In the genomic region with DNA sequence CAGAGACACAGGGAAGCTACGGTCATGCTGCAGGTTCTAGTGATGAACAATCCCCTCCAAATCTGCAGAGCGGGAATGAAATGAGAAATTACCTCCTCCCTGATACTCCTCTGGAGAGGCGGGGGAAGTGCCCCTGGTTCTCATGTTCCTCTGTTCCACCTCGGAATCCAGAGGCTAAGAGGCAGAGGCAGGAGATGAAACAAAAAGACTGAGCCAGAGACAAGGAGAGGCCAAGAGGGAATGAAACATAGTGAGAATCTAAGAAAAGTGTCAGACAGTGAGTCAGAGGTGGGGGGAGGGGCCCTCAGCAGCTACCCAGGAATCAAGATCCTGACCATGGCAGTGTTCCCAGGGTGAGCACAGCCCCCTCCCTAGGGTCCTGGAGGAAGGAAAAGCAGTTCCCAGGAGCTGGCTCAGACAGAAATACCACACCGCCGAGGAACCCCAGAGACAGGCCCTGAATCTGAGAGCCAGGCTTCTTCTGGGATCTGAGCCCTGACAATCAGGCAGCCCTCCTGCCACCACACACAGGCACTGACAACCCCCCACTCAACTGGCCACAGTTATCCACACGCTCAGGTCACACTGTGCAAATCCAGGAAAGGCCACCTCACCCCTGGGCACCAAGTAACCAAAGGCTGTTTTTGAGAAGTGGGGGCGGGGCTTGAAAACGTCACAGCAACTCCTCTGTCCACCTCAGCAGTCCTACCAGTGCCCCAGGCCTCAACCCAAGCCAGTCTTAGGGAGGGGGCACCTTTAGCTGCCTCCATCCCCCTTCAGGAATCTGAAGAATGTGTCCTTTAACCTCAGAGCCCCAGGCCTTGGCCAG, we compare ENCODE assay signal across 1 cellular context.
TF ChIP-seq lines count a peak whose summit lies in the region.

No MANE protein-coding gene starts in this region.

TF ChIP-seq in K562, 482 proteins besides CTCF, POLR2A, EP300 and RAD21 (continued from another document and continues in another):
- TF ChIP-seq, protein P1, sequence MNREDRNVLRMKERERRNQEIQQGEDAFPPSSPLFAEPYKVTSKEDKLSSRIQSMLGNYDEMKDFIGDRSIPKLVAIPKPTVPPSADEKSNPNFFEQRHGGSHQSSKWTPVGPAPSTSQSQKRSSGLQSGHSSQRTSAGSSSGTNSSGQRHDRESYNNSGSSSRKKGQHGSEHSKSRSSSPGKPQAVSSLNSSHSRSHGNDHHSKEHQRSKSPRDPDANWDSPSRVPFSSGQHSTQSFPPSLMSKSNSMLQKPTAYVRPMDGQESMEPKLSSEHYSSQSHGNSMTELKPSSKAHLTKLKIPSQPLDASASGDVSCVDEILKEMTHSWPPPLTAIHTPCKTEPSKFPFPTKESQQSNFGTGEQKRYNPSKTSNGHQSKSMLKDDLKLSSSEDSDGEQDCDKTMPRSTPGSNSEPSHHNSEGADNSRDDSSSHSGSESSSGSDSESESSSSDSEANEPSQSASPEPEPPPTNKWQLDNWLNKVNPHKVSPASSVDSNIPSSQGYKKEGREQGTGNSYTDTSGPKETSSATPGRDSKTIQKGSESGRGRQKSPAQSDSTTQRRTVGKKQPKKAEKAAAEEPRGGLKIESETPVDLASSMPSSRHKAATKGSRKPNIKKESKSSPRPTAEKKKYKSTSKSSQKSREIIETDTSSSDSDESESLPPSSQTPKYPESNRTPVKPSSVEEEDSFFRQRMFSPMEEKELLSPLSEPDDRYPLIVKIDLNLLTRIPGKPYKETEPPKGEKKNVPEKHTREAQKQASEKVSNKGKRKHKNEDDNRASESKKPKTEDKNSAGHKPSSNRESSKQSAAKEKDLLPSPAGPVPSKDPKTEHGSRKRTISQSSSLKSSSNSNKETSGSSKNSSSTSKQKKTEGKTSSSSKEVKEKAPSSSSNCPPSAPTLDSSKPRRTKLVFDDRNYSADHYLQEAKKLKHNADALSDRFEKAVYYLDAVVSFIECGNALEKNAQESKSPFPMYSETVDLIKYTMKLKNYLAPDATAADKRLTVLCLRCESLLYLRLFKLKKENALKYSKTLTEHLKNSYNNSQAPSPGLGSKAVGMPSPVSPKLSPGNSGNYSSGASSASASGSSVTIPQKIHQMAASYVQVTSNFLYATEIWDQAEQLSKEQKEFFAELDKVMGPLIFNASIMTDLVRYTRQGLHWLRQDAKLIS (CRISPR knock-in tag; IDR thresholded peaks at IDR 0.05), result 0 out of 2 replicates have a peak, but pooled peaks have one; percentile 49
- TF ChIP-seq, protein P2, sequence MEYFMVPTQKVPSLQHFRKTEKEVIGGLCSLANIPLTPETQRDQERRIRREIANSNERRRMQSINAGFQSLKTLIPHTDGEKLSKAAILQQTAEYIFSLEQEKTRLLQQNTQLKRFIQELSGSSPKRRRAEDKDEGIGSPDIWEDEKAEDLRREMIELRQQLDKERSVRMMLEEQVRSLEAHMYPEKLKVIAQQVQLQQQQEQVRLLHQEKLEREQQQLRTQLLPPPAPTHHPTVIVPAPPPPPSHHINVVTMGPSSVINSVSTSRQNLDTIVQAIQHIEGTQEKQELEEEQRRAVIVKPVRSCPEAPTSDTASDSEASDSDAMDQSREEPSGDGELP (CRISPR knock-in tag; IDR thresholded peaks at IDR 0.05; ENCODE audit: borderline replicate concordance), result no peak
- TF ChIP-seq CHD4 (IDR thresholded peaks at IDR 0.05; ENCODE audit: insufficient read depth, insufficient replicate concordance, low read depth, low read length, poor library complexity, severe bottlenecking), result no peak
- 0 out of 2 replicates have a peak, but pooled peaks have one; percentile 40 for TF ChIP-seq HDGF (IDR thresholded peaks at IDR 0.05)
- TF ChIP-seq, protein P3, sequence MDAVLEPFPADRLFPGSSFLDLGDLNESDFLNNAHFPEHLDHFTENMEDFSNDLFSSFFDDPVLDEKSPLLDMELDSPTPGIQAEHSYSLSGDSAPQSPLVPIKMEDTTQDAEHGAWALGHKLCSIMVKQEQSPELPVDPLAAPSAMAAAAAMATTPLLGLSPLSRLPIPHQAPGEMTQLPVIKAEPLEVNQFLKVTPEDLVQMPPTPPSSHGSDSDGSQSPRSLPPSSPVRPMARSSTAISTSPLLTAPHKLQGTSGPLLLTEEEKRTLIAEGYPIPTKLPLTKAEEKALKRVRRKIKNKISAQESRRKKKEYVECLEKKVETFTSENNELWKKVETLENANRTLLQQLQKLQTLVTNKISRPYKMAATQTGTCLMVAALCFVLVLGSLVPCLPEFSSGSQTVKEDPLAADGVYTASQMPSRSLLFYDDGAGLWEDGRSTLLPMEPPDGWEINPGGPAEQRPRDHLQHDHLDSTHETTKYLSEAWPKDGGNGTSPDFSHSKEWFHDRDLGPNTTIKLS (IDR thresholded peaks at IDR 0.05; ENCODE audit: borderline replicate concordance, low read depth), result no peak
- TF ChIP-seq CC2D1A (IDR thresholded peaks at IDR 0.05), result no peak
- TF ChIP-seq ZNF133 (CRISPR knock-in tag; IDR thresholded peaks at IDR 0.05), result no peak
- TF ChIP-seq ZNF124 (CRISPR knock-in tag; IDR thresholded peaks at IDR 0.05), result no peak
- TF ChIP-seq ZC3H11A (IDR thresholded peaks at IDR 0.05; ENCODE audit: low read depth, low read length), result no peak
- no peak for TF ChIP-seq GTF2A2 (tag; IDR thresholded peaks at IDR 0.05)
- no peak for TF ChIP-seq BMI1 (IDR thresholded peaks at IDR 0.05; ENCODE audit: low read length)
- no peak for TF ChIP-seq ETS2 (tag; IDR thresholded peaks at IDR 0.05; ENCODE audit: borderline replicate concordance, poor library complexity, severe bottlenecking)
- TF ChIP-seq, protein P4, sequence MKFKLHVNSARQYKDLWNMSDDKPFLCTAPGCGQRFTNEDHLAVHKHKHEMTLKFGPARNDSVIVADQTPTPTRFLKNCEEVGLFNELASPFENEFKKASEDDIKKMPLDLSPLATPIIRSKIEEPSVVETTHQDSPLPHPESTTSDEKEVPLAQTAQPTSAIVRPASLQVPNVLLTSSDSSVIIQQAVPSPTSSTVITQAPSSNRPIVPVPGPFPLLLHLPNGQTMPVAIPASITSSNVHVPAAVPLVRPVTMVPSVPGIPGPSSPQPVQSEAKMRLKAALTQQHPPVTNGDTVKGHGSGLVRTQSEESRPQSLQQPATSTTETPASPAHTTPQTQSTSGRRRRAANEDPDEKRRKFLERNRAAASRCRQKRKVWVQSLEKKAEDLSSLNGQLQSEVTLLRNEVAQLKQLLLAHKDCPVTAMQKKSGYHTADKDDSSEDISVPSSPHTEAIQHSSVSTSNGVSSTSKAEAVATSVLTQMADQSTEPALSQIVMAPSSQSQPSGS (CRISPR knock-in tag; IDR thresholded peaks at IDR 0.05), result no peak
- no peak for TF ChIP-seq SAFB (IDR thresholded peaks at IDR 0.05; ENCODE audit: borderline replicate concordance, low read depth, low read length)
- TF ChIP-seq TGIF2 (CRISPR knock-in tag; IDR thresholded peaks at IDR 0.05), result no peak
- TF ChIP-seq ZNF174 (CRISPR knock-in tag; IDR thresholded peaks at IDR 0.05), result no peak
- TF ChIP-seq NFRKB (IDR thresholded peaks at IDR 0.05; ENCODE audit: low read depth), result no peak
- TF ChIP-seq COPS2 (conservative IDR thresholded peaks at IDR 0.05), result no peak
- TF ChIP-seq, protein P5, sequence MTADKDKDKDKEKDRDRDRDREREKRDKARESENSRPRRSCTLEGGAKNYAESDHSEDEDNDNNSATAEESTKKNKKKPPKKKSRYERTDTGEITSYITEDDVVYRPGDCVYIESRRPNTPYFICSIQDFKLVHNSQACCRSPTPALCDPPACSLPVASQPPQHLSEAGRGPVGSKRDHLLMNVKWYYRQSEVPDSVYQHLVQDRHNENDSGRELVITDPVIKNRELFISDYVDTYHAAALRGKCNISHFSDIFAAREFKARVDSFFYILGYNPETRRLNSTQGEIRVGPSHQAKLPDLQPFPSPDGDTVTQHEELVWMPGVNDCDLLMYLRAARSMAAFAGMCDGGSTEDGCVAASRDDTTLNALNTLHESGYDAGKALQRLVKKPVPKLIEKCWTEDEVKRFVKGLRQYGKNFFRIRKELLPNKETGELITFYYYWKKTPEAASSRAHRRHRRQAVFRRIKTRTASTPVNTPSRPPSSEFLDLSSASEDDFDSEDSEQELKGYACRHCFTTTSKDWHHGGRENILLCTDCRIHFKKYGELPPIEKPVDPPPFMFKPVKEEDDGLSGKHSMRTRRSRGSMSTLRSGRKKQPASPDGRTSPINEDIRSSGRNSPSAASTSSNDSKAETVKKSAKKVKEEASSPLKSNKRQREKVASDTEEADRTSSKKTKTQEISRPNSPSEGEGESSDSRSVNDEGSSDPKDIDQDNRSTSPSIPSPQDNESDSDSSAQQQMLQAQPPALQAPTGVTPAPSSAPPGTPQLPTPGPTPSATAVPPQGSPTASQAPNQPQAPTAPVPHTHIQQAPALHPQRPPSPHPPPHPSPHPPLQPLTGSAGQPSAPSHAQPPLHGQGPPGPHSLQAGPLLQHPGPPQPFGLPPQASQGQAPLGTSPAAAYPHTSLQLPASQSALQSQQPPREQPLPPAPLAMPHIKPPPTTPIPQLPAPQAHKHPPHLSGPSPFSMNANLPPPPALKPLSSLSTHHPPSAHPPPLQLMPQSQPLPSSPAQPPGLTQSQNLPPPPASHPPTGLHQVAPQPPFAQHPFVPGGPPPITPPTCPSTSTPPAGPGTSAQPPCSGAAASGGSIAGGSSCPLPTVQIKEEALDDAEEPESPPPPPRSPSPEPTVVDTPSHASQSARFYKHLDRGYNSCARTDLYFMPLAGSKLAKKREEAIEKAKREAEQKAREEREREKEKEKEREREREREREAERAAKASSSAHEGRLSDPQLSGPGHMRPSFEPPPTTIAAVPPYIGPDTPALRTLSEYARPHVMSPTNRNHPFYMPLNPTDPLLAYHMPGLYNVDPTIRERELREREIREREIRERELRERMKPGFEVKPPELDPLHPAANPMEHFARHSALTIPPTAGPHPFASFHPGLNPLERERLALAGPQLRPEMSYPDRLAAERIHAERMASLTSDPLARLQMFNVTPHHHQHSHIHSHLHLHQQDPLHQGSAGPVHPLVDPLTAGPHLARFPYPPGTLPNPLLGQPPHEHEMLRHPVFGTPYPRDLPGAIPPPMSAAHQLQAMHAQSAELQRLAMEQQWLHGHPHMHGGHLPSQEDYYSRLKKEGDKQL (CRISPR knock-in tag; IDR thresholded peaks at IDR 0.05; ENCODE audit: borderline replicate concordance), result no peak
- TF ChIP-seq, protein P6, sequence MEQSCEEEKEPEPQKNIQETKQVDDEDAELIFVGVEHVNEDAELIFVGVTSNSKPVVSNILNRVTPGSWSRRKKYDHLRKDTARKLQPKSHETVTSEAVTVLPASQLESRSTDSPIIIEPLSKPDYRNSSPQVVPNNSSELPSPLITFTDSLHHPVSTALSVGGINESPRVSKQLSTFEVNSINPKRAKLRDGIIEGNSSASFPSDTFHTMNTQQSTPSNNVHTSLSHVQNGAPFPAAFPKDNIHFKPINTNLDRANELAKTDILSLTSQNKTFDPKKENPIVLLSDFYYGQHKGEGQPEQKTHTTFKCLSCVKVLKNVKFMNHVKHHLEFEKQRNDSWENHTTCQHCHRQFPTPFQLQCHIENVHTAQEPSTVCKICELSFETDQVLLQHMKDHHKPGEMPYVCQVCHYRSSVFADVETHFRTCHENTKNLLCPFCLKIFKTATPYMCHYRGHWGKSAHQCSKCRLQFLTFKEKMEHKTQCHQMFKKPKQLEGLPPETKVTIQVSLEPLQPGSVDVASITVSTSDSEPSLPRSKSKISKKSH (CRISPR knock-in tag; IDR thresholded peaks at IDR 0.05), result no peak
- peak; percentile 86 for TF ChIP-seq SMARCA4 (IDR thresholded peaks at IDR 0.05)
- TF ChIP-seq TRIM24 (IDR thresholded peaks at IDR 0.05), result no peak
- no peak for TF ChIP-seq ZNF232 (CRISPR knock-in tag; IDR thresholded peaks at IDR 0.05)
- no peak for TF ChIP-seq ZNF764 (CRISPR knock-in tag; IDR thresholded peaks at IDR 0.05; ENCODE audit: low read depth)
- no peak for TF ChIP-seq PHF20 (IDR thresholded peaks at IDR 0.05; ENCODE audit: partially characterized antibody)
- peak; percentile 87 for TF ChIP-seq SMARCE1 (IDR thresholded peaks at IDR 0.05)
- TF ChIP-seq, protein P7, sequence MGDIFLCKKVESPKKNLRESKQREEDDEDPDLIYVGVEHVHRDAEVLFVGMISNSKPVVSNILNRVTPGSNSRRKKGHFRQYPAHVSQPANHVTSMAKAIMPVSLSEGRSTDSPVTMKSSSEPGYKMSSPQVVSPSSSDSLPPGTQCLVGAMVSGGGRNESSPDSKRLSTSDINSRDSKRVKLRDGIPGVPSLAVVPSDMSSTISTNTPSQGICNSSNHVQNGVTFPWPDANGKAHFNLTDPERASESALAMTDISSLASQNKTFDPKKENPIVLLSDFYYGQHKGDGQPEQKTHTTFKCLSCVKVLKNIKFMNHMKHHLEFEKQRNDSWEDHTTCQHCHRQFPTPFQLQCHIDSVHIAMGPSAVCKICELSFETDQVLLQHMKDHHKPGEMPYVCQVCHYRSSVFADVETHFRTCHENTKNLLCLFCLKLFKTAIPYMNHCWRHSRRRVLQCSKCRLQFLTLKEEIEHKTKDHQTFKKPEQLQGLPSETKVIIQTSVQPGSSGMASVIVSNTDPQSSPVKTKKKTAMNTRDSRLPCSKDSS (IDR thresholded peaks at IDR 0.05; ENCODE audit: low read depth, partially characterized antibody), result no peak
- TF ChIP-seq CBX1 (IDR thresholded peaks at IDR 0.05; ENCODE audit: low read depth), result no peak
- TF ChIP-seq HDAC2 (IDR thresholded peaks at IDR 0.05), result no peak; the same call in 1 of the 2 replicates
- no peak for TF ChIP-seq ZNF274 (IDR thresholded peaks at IDR 0.05; ENCODE audit: borderline replicate concordance, low read depth, low read length)
- TF ChIP-seq IFI16 (CRISPR knock-in tag; IDR thresholded peaks at IDR 0.05), result no peak
- no peak for TF ChIP-seq ADNP (tag; IDR thresholded peaks at IDR 0.05)
- peak; percentile 62 for TF ChIP-seq CREM (IDR thresholded peaks at IDR 0.05; ENCODE audit: low read depth)
- no peak for TF ChIP-seq TRIM28 (IDR thresholded peaks at IDR 0.05)
- no peak for TF ChIP-seq ZNF717 (CRISPR knock-in tag; IDR thresholded peaks at IDR 0.05)
- TF ChIP-seq ZNF79 (CRISPR knock-in tag; IDR thresholded peaks at IDR 0.05; ENCODE audit: low read depth), result no peak
- 0 out of 4 replicates have a peak, but pooled peaks of 1 of the 2 experiments have one; percentile 15 for TF ChIP-seq FOXA3 (CRISPR knock-in tag; conservative IDR thresholded peaks at IDR 0.05 in 1 of 2, IDR thresholded peaks at IDR 0.05 in 1 of 2)
